ENCODE assay signal across 9 cellular contexts in genomic region chr6:1316482-1317220, GRCh38. TPM values are rescaled to one million over a fixed set of nuclear protein-coding genes. Genes with fewer than 3 reads are reported as not detected.
DNase-seq lines count a peak whose midpoint lies in the region; ATAC-seq and TF ChIP-seq lines count a peak whose summit lies in the region.
"Had no signal": no experiment of that assay in that cellular context is flagged by ENCODE, and none has a peak within 500 bp of the region (broad histone marks: within the 10 kb centered on the region; RNA-seq: fewer than 3 reads in every experiment).

No MANE protein-coding gene starts in this region.

- TF ChIP-seq CTCF in glutamatergic neuron (IDR thresholded peaks at IDR 0.05; ENCODE audit: partially characterized antibody, unreplicated experiment), result no peak

- peaks cover 20% of the 10 kb centered on the region for H3K27me3 Mint-ChIP-seq in glutamatergic neuron (ENCODE audit: unreplicated experiment)
- peaks cover 34% of the 10 kb centered on the region for H3K27me3 Mint-ChIP-seq in activated CD4-positive, alpha-beta T cell treated with anti-CD3 and anti-CD28 coated beads, Interleukin-2, amount 10 ng/mL, durations not matched to agents 7 days and 5 days

- peaks cover 7% of the 10 kb centered on the region for H3K4me1 Mint-ChIP-seq in glutamatergic neuron (ENCODE audit: low read depth, unreplicated experiment)
- H3K4me1 Mint-ChIP-seq in stimulated activated effector memory CD8-positive, alpha-beta T cell treated with anti-CD3 and anti-CD28 coated beads, Interleukin-12 subunit alpha, Interleukin-12 subunit beta, amount 100 ng/mL, for 72 hours, result peaks cover 25% of the 10 kb centered on the region
- peaks cover 14% of the 10 kb centered on the region for H3K4me1 Mint-ChIP-seq in activated CD4-positive, alpha-beta T cell treated with anti-CD3 and anti-CD28 coated beads, Interleukin-2, amount 10 ng/mL, durations not matched to agents 7 days and 5 days

- H3K4me3 Mint-ChIP-seq in glutamatergic neuron (ENCODE audit: unreplicated experiment), result no peak overlapping the region
- H3K4me3 Mint-ChIP-seq in stimulated activated effector memory CD8-positive, alpha-beta T cell treated with anti-CD3 and anti-CD28 coated beads, Interleukin-12 subunit alpha, Interleukin-12 subunit beta, amount 100 ng/mL, for 72 hours, result peak overlapping the region; percentile 24
- H3K4me3 Mint-ChIP-seq in activated CD4-positive, alpha-beta T cell treated with anti-CD3 and anti-CD28 coated beads, Interleukin-2, amount 10 ng/mL, durations not matched to agents 7 days and 5 days, result no peak overlapping the region

- CTCF ChIA-PET in activated CD4-positive, alpha-beta T cell treated with anti-CD3 and anti-CD28 coated beads, Interleukin-2, amount 10 ng/mL, durations not matched to agents 7 days and 5 days (lab: Charles Lee), result no interaction called here

- H3K9me3 Mint-ChIP-seq in glutamatergic neuron (ENCODE audit: unreplicated experiment), result peaks cover 4% of the 10 kb centered on the region
- H3K9me3 Mint-ChIP-seq in stimulated activated effector memory CD8-positive, alpha-beta T cell treated with anti-CD3 and anti-CD28 coated beads, Interleukin-12 subunit alpha, Interleukin-12 subunit beta, amount 100 ng/mL, for 72 hours, result no peaks in the 10 kb centered on the region
- H3K9me3 Mint-ChIP-seq in activated CD4-positive, alpha-beta T cell treated with anti-CD3 and anti-CD28 coated beads, Interleukin-2, amount 10 ng/mL, durations not matched to agents 7 days and 5 days, result peaks cover 7% of the 10 kb centered on the region

- ATAC-seq in SK-N-SH treated with all-trans-retinoic acid at 6 μM for 48 hours, result peak; percentile 63
- no peak for ATAC-seq in stimulated activated effector memory CD8-positive, alpha-beta T cell treated with anti-CD3 and anti-CD28 coated beads, Interleukin-12 subunit alpha, Interleukin-12 subunit beta, amount 100 ng/mL, for 72 hours

- DNase-seq in NCI-H146 (lab: John Stamatoyannopoulos, UW) (peak; percentile 4), NCI-H146 treated with DMSO at 0.1 percent for 48 hours (lab: John Stamatoyannopoulos, UW; ENCODE audit: unreplicated experiment) (no peak), glutamatergic neuron (peak; percentile 53), cerebellar nuclear complex (lab: John Stamatoyannopoulos, UW) (no peak)
- no peak for DNase-seq in stimulated activated effector memory CD8-positive, alpha-beta T cell treated with anti-CD3 and anti-CD28 coated beads, Interleukin-12 subunit alpha, Interleukin-12 subunit beta, amount 100 ng/mL, for 72 hours (ENCODE audit: low spot score in 2 of 2)
- DNase-seq in stimulated activated naive CD4-positive, alpha-beta T cell treated with Interleukin-2 at 50 U/mL for 16 hours (lab: John Stamatoyannopoulos, UW), result no peak
- no peak for DNase-seq in activated CD4-positive, alpha-beta T cell treated with anti-CD3 and anti-CD28 coated beads, Interleukin-2, amount 10 ng/mL, durations not matched to agents 7 days and 5 days

- POLR2A ChIA-PET in activated CD4-positive, alpha-beta T cell treated with anti-CD3 and anti-CD28 coated beads, Interleukin-2, amount 10 ng/mL, durations not matched to agents 7 days and 5 days (lab: Charles Lee), result no interaction called here

- H3K36me3 Mint-ChIP-seq in glutamatergic neuron (ENCODE audit: unreplicated experiment), result peaks cover 10% of the 10 kb centered on the region
- no peaks in the 10 kb centered on the region for H3K36me3 Mint-ChIP-seq in stimulated activated effector memory CD8-positive, alpha-beta T cell treated with anti-CD3 and anti-CD28 coated beads, Interleukin-12 subunit alpha, Interleukin-12 subunit beta, amount 100 ng/mL, for 72 hours
- H3K36me3 Mint-ChIP-seq in activated CD4-positive, alpha-beta T cell treated with anti-CD3 and anti-CD28 coated beads, Interleukin-2, amount 10 ng/mL, durations not matched to agents 7 days and 5 days (ENCODE audit: low read depth), result peaks cover 9% of the 10 kb centered on the region

- H3K27ac Mint-ChIP-seq in glutamatergic neuron (ENCODE audit: unreplicated experiment), result no peak overlapping the region
- no peak overlapping the region for H3K27ac Mint-ChIP-seq in stimulated activated effector memory CD8-positive, alpha-beta T cell treated with anti-CD3 and anti-CD28 coated beads, Interleukin-12 subunit alpha, Interleukin-12 subunit beta, amount 100 ng/mL, for 72 hours
- no peak overlapping the region for H3K27ac Mint-ChIP-seq in activated CD4-positive, alpha-beta T cell treated with anti-CD3 and anti-CD28 coated beads, Interleukin-2, amount 10 ng/mL, durations not matched to agents 7 days and 5 days

TF ChIP-seq in SK-N-SH treated with all-trans-retinoic acid at 6 μM for 48 hours, 23 proteins besides CTCF, POLR2A, EP300 and RAD21:
- TF ChIP-seq PPARA (CRISPR knock-in tag; IDR thresholded peaks at IDR 0.05; ENCODE audit: borderline replicate concordance), result no peak
- TF ChIP-seq PATZ1 (CRISPR knock-in tag; IDR thresholded peaks at IDR 0.05; ENCODE audit: borderline replicate concordance), result no peak
- TF ChIP-seq CSDC2 (CRISPR knock-in tag; IDR thresholded peaks at IDR 0.05), result no peak
- TF ChIP-seq ZNF565 (CRISPR knock-in tag; conservative IDR thresholded peaks at IDR 0.05; ENCODE audit: low read depth), result no peak
- no peak for TF ChIP-seq ZNF8 (CRISPR knock-in tag; IDR thresholded peaks at IDR 0.05)
- no peak for TF ChIP-seq ISL1 (CRISPR knock-in tag; IDR thresholded peaks at IDR 0.05)
- TF ChIP-seq CREB5 (CRISPR knock-in tag; IDR thresholded peaks at IDR 0.05; ENCODE audit: low read depth), result no peak
- TF ChIP-seq OSR1 (CRISPR knock-in tag; IDR thresholded peaks at IDR 0.05), result no peak
- TF ChIP-seq RARB (CRISPR knock-in tag; IDR thresholded peaks at IDR 0.05), result no peak
- no peak for TF ChIP-seq ZFP3 (CRISPR knock-in tag; IDR thresholded peaks at IDR 0.05)
- no peak for TF ChIP-seq POU6F1 (CRISPR knock-in tag; IDR thresholded peaks at IDR 0.05; ENCODE audit: borderline replicate concordance, low read depth)
- TF ChIP-seq GLIS3 (CRISPR knock-in tag; IDR thresholded peaks at IDR 0.05), result no peak
- TF ChIP-seq ZFP30 (CRISPR knock-in tag; IDR thresholded peaks at IDR 0.05), result no peak
TF ChIP-seq in SK-N-SH treated with all-trans-retinoic acid at 6 μM for 48 hours: peak in this region for 0.

RNA-seq across cellular contexts. Expression of gene FOXQ1, which starts 4.8 kb away (rescaled TPM):
- total RNA-seq in glutamatergic neuron (ENCODE audit: unreplicated experiment), result 1.9 TPM
- not detected for total RNA-seq in activated CD4-positive, alpha-beta T cell treated with anti-CD3 and anti-CD28 coated beads, Interleukin-2, amount 10 ng/mL, durations not matched to agents 7 days and 5 days
- total RNA-seq: SK-MEL-5 had no signal

Comparison
In these comparisons a context has a peak if more than half of its experiments do, and no peak if none do; other contexts are left out.
1. DNase-seq: peak in NCI-H146 (single experiment) and glutamatergic neuron (single experiment); none in NCI-H146 treated with DMSO at 0.1 percent for 48 hours (single experiment), stimulated activated effector memory CD8-positive, alpha-beta T cell treated with anti-CD3 and anti-CD28 coated beads, Interleukin-12 subunit alpha, Interleukin-12 subunit beta, amount 100 ng/mL, for 72 hours (0 of 2), stimulated activated naive CD4-positive, alpha-beta T cell treated with Interleukin-2 at 50 U/mL for 16 hours (single experiment), activated CD4-positive, alpha-beta T cell treated with anti-CD3 and anti-CD28 coated beads, Interleukin-2, amount 10 ng/mL, durations not matched to agents 7 days and 5 days (single experiment) and cerebellar nuclear complex (0 of 2).